In genomic region chr3:155890671-155891190, GRCh38 we compare ENCODE assay signal across 10 cellular contexts. TPM values are rescaled to one million over a fixed set of nuclear protein-coding genes. Genes with fewer than 3 reads are reported as not detected.
DNase-seq lines count a peak whose midpoint lies in the region; ATAC-seq, FAIRE-seq and TF ChIP-seq lines count a peak whose summit lies in the region.
"Had no signal": no experiment of that assay in that cellular context is flagged by ENCODE, and none has a peak within 500 bp of the region (broad histone marks: within the 10 kb centered on the region; RNA-seq: fewer than 3 reads in every experiment).

No MANE protein-coding gene starts in this region.

- no peaks in the 10 kb centered on the region for H3K27me3 ChIP-seq in astrocyte (ENCODE audit: insufficient read depth, low read length)

- no peaks in the 10 kb centered on the region for H3K4me1 ChIP-seq in astrocyte (ENCODE audit: insufficient read depth, low read length)

- DNase-seq in astrocyte (ENCODE audit: low read depth) (peak; percentile 22), myocyte (ENCODE audit: low read depth) (peak; percentile 23), NCI-H2171 (lab: John Stamatoyannopoulos, UW) (no peak), NCI-H2171 treated with DMSO at 0.1 percent for 48 hours (lab: John Stamatoyannopoulos, UW) (no peak)
- DNase-seq in stimulated activated naive CD4-positive, alpha-beta T cell (lab: John Stamatoyannopoulos, UW), result no peak
- DNase-seq: activated CD8-positive, alpha-beta memory T cell treated with anti-CD3 and anti-CD28 coated beads, Interleukin-2, amount 50 U/mL, for 48 hours; effector CD8-positive, alpha-beta T cell had no signal

- H3K4me3 ChIP-seq in astrocyte (ENCODE audit: insufficient read depth, low read depth, low read length), result no peak overlapping the region

- FAIRE-seq in astrocyte (lab: Jason Lieb, UNC), result no peak

- ATAC-seq in GM18858 (IDR thresholded peaks at IDR 0.05; ENCODE audit: unreplicated experiment), result peak; percentile 54
- peak; percentile 56 for ATAC-seq in HG02763 (IDR thresholded peaks at IDR 0.05; ENCODE audit: unreplicated experiment)
- no peak for ATAC-seq in HG03039 (IDR thresholded peaks at IDR 0.05; ENCODE audit: unreplicated experiment)

- no peak overlapping the region for H2AFZ ChIP-seq in astrocyte (ENCODE audit: low read depth, low read length)

- no peak overlapping the region for H3K9ac ChIP-seq in astrocyte (ENCODE audit: low read length)

- no peak overlapping the region for H3K27ac Mint-ChIP-seq in astrocyte (ENCODE audit: unreplicated experiment)

- no peaks in the 10 kb centered on the region for H3K9me3 ChIP-seq in astrocyte (ENCODE audit: insufficient read depth, low read depth, low read length)

- H3K36me3 Mint-ChIP-seq in astrocyte (ENCODE audit: low read depth, unreplicated experiment), result peaks cover 5% of the 10 kb centered on the region

- H4K20me1 ChIP-seq in astrocyte (ENCODE audit: insufficient read depth, low read length), result peaks cover 43% of the 10 kb centered on the region

- no peak overlapping the region for H3K4me3 Mint-ChIP-seq in astrocyte (ENCODE audit: unreplicated experiment)

- no peak overlapping the region for H3K27ac ChIP-seq in astrocyte (ENCODE audit: low read depth, low read length)

- no peaks in the 10 kb centered on the region for H3K9me3 Mint-ChIP-seq in astrocyte (ENCODE audit: unreplicated experiment)

- H3K27me3 Mint-ChIP-seq in astrocyte (ENCODE audit: low read depth, unreplicated experiment), result no peaks in the 10 kb centered on the region

- H3K36me3 ChIP-seq in astrocyte (ENCODE audit: insufficient read depth, low read length), result no peaks in the 10 kb centered on the region

- TF ChIP-seq CTCF in astrocyte (IDR thresholded peaks at IDR 0.05; ENCODE audit: insufficient read depth, low read depth, low read length), result no peak

- H3K79me2 ChIP-seq in astrocyte (ENCODE audit: insufficient read depth, low read length), result peaks cover 85% of the 10 kb centered on the region

- peaks cover 4% of the 10 kb centered on the region for H3K4me1 Mint-ChIP-seq in astrocyte (ENCODE audit: low read depth, unreplicated experiment)

- peak overlapping the region; percentile 31 for H3K4me2 ChIP-seq in astrocyte (ENCODE audit: low read length)

RNA-seq across cellular contexts. Expression of gene GMPS, which starts 20.3 kb away (rescaled TPM):
- total RNA-seq in astrocyte (58.1 and 59.7 TPM in 2 replicates), myocyte (34.7 and 36.8 TPM in 2 replicates)
- 22.9 TPM for polyA plus RNA-seq in myocyte (2012)

RNA-seq across cellular contexts. Expression of gene SLC33A1, which starts 36.5 kb away (rescaled TPM):
- 27.3 and 30.4 TPM in 2 replicates for total RNA-seq in astrocyte
- total RNA-seq in myocyte, result 27.7 and 31.6 TPM in 2 replicates
- polyA plus RNA-seq in myocyte (2012), result 25.5 TPM

Comparison
In these comparisons a context has a peak if more than half of its experiments do, and no peak if none do; other contexts are left out.
1. DNase-seq: peak in astrocyte (single experiment) and myocyte (single experiment); none in NCI-H2171 (single experiment), NCI-H2171 treated with DMSO at 0.1 percent for 48 hours (single experiment) and stimulated activated naive CD4-positive, alpha-beta T cell (0 of 6).